In genomic region chr4:48341776-48342558, GRCh38 we compare ENCODE assay signal across 8 cellular contexts. TPM values are rescaled to one million over a fixed set of nuclear protein-coding genes. Genes with fewer than 3 reads are reported as not detected.
DNase-seq lines count a peak whose midpoint lies in the region; ATAC-seq lines count a peak whose summit lies in the region.

No MANE protein-coding gene starts in this region.

- ATAC-seq in HG02759 (IDR thresholded peaks at IDR 0.05; ENCODE audit: unreplicated experiment) (peak; percentile 23), esophagus mucosa (peak; percentile 20)

- DNase-seq in NCI-H1694 (lab: John Stamatoyannopoulos, UW) = peak; percentile 5
- no peak for DNase-seq in NCI-H1694 treated with DMSO at 0.1 percent for 48 hours (lab: John Stamatoyannopoulos, UW)
- DNase-seq in NCI-H2227 treated with DMSO at 0.1 percent for 48 hours (lab: John Stamatoyannopoulos, UW) = peak; percentile 3
- peak; percentile 42 for DNase-seq in activated T-cell treated with anti-CD3 and anti-CD28 coated beads for 48 hours (ENCODE audit: low read depth)
- DNase-seq in myocyte (ENCODE audit: low read depth) = peak; percentile 48
- DNase-seq in stimulated activated naive CD4-positive, alpha-beta T cell (lab: John Stamatoyannopoulos, UW) = peak; percentile 34 to 59 (median 44)

RNA-seq across cellular contexts. Expression of gene SLAIN2, which starts 0.6 kb away (rescaled TPM):
- 79.1 TPM for total RNA-seq in esophagus mucosa
- 62.9 and 152 TPM in 2 replicates for total RNA-seq in myocyte
- polyA plus RNA-seq in myocyte (2012) = 43.2 TPM
